Comparison of ENCODE assay signal across 1 cellular context in the genomic region with DNA sequence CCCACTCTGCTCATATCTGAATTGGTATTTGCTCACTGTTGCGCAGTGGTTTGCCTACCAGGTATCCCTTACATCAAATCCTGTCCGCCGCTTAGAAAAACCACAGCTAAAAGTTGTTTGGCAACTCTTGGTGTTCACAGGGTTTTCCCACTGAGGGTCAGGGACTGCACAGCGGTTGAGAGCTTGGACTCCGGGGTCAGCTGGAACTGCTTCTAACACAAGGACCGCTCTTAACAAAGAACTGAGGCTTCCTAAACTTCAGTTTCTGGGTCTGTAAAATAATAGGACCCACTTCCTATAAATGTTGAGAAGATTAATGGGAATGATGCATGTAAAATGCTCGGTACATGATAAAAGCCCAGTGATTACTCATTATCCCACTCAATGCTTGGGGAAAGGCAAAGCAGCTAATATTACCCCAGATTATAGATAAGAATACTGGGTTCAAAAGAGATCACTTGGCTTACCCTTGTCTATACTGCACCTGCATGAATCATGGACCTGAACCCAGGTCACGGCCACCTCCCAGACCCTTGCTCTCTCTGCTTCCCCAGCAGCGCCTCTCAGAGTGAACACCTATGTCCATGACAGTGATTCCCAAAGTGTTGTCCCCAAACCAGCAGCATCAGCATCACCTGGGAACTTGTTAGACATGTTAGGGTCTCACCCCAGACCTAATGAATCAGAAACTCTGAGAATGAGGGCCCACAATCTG.
TF ChIP-seq lines count a peak whose summit lies in the region.

No MANE protein-coding gene starts in this region.

TF ChIP-seq in liver, 16 proteins besides CTCF, POLR2A, EP300 and RAD21 (continued from another document):
- TF ChIP-seq, protein P1, sequence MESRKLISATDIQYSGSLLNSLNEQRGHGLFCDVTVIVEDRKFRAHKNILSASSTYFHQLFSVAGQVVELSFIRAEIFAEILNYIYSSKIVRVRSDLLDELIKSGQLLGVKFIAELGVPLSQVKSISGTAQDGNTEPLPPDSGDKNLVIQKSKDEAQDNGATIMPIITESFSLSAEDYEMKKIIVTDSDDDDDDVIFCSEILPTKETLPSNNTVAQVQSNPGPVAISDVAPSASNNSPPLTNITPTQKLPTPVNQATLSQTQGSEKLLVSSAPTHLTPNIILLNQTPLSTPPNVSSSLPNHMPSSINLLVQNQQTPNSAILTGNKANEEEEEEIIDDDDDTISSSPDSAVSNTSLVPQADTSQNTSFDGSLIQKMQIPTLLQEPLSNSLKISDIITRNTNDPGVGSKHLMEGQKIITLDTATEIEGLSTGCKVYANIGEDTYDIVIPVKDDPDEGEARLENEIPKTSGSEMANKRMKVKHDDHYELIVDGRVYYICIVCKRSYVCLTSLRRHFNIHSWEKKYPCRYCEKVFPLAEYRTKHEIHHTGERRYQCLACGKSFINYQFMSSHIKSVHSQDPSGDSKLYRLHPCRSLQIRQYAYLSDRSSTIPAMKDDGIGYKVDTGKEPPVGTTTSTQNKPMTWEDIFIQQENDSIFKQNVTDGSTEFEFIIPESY (IDR thresholded peaks at IDR 0.05), result peak; percentile 88
- TF ChIP-seq NR2F2 (IDR thresholded peaks at IDR 0.05) (peak; percentile 76), SP1 (IDR thresholded peaks at IDR 0.05) (peak; percentile 89), HNF4A (conservative IDR thresholded peaks at IDR 0.05) (peak; percentile 96 to 97), TAF1 (conservative IDR thresholded peaks at IDR 0.05) (no peak), EGR1 (IDR thresholded peaks at IDR 0.05; ENCODE audit: low read depth in 2 of 2) (peak in 1 of 2 donors; percentile 34), YY1 (IDR thresholded peaks at IDR 0.05) (peak; percentile 59)
- TF ChIP-seq, protein P2, sequence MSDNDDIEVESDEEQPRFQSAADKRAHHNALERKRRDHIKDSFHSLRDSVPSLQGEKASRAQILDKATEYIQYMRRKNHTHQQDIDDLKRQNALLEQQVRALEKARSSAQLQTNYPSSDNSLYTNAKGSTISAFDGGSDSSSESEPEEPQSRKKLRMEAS (IDR thresholded peaks at IDR 0.05), result peak; percentile 70
- TF ChIP-seq, protein P3, sequence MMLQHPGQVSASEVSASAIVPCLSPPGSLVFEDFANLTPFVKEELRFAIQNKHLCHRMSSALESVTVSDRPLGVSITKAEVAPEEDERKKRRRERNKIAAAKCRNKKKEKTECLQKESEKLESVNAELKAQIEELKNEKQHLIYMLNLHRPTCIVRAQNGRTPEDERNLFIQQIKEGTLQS (IDR thresholded peaks at IDR 0.05), result peak; percentile 52
